1 cellular context compared by ENCODE assay signal in genomic region chr9:97696823-97697601, GRCh38.
TF ChIP-seq lines count a peak whose summit lies in the region.

TSS of gene XPA (minus strand) at chr9:97697340. CDS start at chr9:97697292, 48 bp downstream.

TF ChIP-seq in A549, 52 proteins besides CTCF, POLR2A, EP300 and RAD21 (continued from another document):
- TF ChIP-seq, protein P1, sequence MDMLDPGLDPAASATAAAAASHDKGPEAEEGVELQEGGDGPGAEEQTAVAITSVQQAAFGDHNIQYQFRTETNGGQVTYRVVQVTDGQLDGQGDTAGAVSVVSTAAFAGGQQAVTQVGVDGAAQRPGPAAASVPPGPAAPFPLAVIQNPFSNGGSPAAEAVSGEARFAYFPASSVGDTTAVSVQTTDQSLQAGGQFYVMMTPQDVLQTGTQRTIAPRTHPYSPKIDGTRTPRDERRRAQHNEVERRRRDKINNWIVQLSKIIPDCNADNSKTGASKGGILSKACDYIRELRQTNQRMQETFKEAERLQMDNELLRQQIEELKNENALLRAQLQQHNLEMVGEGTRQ (IDR thresholded peaks at IDR 0.05) = no peak
- no peak for TF ChIP-seq FOSB (CRISPR knock-in tag; IDR thresholded peaks at IDR 0.05)
- no peak for TF ChIP-seq KDM1A (IDR thresholded peaks at IDR 0.05; ENCODE audit: low read depth)
- TF ChIP-seq NPAS2 (CRISPR knock-in tag; IDR thresholded peaks at IDR 0.05; ENCODE audit: borderline replicate concordance) = no peak
- TF ChIP-seq CHD4 (IDR thresholded peaks at IDR 0.05; ENCODE audit: borderline replicate concordance) = no peak
- peak; percentile 63; the same call in 1 of the 2 replicates for TF ChIP-seq PHF8 (IDR thresholded peaks at IDR 0.05; ENCODE audit: borderline replicate concordance, low read depth)
- TF ChIP-seq, protein P2, sequence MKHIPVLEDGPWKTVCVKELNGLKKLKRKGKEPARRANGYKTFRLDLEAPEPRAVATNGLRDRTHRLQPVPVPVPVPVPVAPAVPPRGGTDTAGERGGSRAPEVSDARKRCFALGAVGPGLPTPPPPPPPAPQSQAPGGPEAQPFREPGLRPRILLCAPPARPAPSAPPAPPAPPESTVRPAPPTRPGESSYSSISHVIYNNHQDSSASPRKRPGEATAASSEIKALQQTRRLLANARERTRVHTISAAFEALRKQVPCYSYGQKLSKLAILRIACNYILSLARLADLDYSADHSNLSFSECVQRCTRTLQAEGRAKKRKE (CRISPR knock-in tag; IDR thresholded peaks at IDR 0.05; ENCODE audit: low read depth) = no peak
- TF ChIP-seq JUNB (IDR thresholded peaks at IDR 0.05) = no peak
- no peak for TF ChIP-seq ZFP36 (IDR thresholded peaks at IDR 0.05; ENCODE audit: borderline replicate concordance, partially characterized antibody)
- TF ChIP-seq MAFK (IDR thresholded peaks at IDR 0.05; ENCODE audit: partially characterized antibody) = no peak
- TF ChIP-seq KDM5A (IDR thresholded peaks at IDR 0.05) = peak; percentile 36; the same call in 1 of the 2 replicates
- no peak for TF ChIP-seq NR3C1 (IDR thresholded peaks at IDR 0.05)
- no peak for TF ChIP-seq REST (IDR thresholded peaks at IDR 0.05)
- TF ChIP-seq TFCP2L1 (CRISPR knock-in tag; IDR thresholded peaks at IDR 0.05) = no peak
- TF ChIP-seq SREBF2 (IDR thresholded peaks at IDR 0.05) = no peak
- no peak for TF ChIP-seq HOXA7 (CRISPR knock-in tag; IDR thresholded peaks at IDR 0.05)
- TF ChIP-seq MYC (IDR thresholded peaks at IDR 0.05; ENCODE audit: borderline replicate concordance, low read length) = no peak
- TF ChIP-seq HOXB5 (CRISPR knock-in tag; IDR thresholded peaks at IDR 0.05) = no peak
